Comparison of ENCODE assay signal across 26 cellular contexts in genomic region chr12:125382896-125383295, GRCh38.
"Had no signal": no experiment of that assay in that cellular context is flagged by ENCODE, and none has a peak within 500 bp of the region (broad histone marks: within the 10 kb centered on the region; RNA-seq: fewer than 3 reads in every experiment).

No MANE protein-coding gene starts in this region.

- FAIRE-seq: endometrium, frontal cortex, kidney had no signal

- H3K4me3 ChIP-seq: colonic mucosa, gastroesophageal sphincter, heart left ventricle, hepatocyte, lower lobe of right lung, mucosa of descending colon had no signal

- H3K27ac ChIP-seq: colonic mucosa, epithelial cell of prostate, foreskin keratinocyte, gastroesophageal sphincter, heart left ventricle, hepatocyte, lower lobe of right lung had no signal

- DNase-seq: colonic mucosa; cortex of kidney; effector CD8-positive, alpha-beta T cell; effector memory CD8-positive, alpha-beta T cell; endodermal cell; erythroblast; foreskin keratinocyte; heart left ventricle; hypothalamus; immature natural killer cell; islet precursor cell; kidney; kidney glomerular epithelial cell; left colon; left ventricle myocardium superior; lower lobe of right lung; mesenchymal stem cell; mucosa of descending colon; naive B cell had no signal

- H3K79me2 ChIP-seq: hepatocyte had no signal

- H3K36me3 ChIP-seq: colonic mucosa, gastroesophageal sphincter, heart left ventricle, lower lobe of right lung had no signal

- H2AFZ ChIP-seq: hepatocyte had no signal

- H3K4me2 ChIP-seq: hepatocyte had no signal

- H3K9me3 ChIP-seq: colonic mucosa, gastroesophageal sphincter, lower lobe of right lung, mucosa of descending colon had no signal

- ATAC-seq: effector memory CD8-positive, alpha-beta T cell; esophagus mucosa; foreskin keratinocyte; gastroesophageal sphincter; heart left ventricle; left colon; left lobe of liver; left ventricle myocardium superior; lower lobe of right lung; mucosa of descending colon had no signal

- H3K27me3 ChIP-seq: colonic mucosa, foreskin keratinocyte, gastroesophageal sphincter, hepatocyte had no signal
